22 cellular contexts compared by ENCODE assay signal in genomic region chr2:119419803-119420508, GRCh38. TPM values are rescaled to one million over a fixed set of nuclear protein-coding genes. Genes with fewer than 3 reads are reported as not detected.
"Had no signal": no experiment of that assay in that cellular context is flagged by ENCODE, and none has a peak within 500 bp of the region (broad histone marks: within the 10 kb centered on the region; RNA-seq: fewer than 3 reads in every experiment).

No MANE protein-coding gene starts in this region.

- H3K4me1 ChIP-seq: sigmoid colon, upper lobe of right lung had no signal

- H3K27me3 ChIP-seq: sigmoid colon, upper lobe of right lung had no signal

- ATAC-seq: activated CD8-positive, alpha-beta T cell treated with anti-CD3 and anti-CD28 coated beads, Interleukin-2, amount 10 ng/mL, durations not matched to agents 7 days and 5 days; esophagus mucosa; natural killer cell; T-cell; upper lobe of right lung had no signal

- H3K36me3 Mint-ChIP-seq: activated naive CD4-positive, alpha-beta T cell treated with anti-CD3 and anti-CD28 coated beads, Interleukin-2, amount 50 U/mL, for 24 hours; brain; natural killer cell; T-cell had no signal

- DNase-seq: activated CD4-positive, alpha-beta T cell treated with anti-CD3 and anti-CD28 coated beads, Interleukin-2, amount 10 ng/mL, durations not matched to agents 7 days and 5 days; activated CD4-positive, CD25-positive, alpha-beta regulatory T cell treated with anti-CD3 and anti-CD28 coated beads, Interleukin-2, amount 50 U/mL, for 72 hours; activated CD8-positive, alpha-beta T cell treated with anti-CD3 and anti-CD28 coated beads, Interleukin-2, amount 10 ng/mL, durations not matched to agents 7 days and 5 days; activated gamma-delta T cell treated with Interleukin-2 at 50 U/mL for 16 hours; anterior cingulate cortex; effector memory CD4-positive, alpha-beta T cell; foreskin melanocyte; glutamatergic neuron; hippocampal formation; mesenchymal stem cell; natural killer cell; sigmoid colon; stimulated activated CD4-positive, alpha-beta T cell treated with anti-CD3 and anti-CD28 coated beads, Interleukin-2, amount 100 ng/mL, for 48 hours; stimulated activated CD8-positive, alpha-beta memory T cell treated with anti-CD3 and anti-CD28 coated beads, Interleukin-4, amount 100 ng/mL, for 48 hours; stimulated activated naive CD4-positive, alpha-beta T cell; T-cell; upper lobe of right lung; WERI-Rb-1 had no signal

- H3K27ac Mint-ChIP-seq: activated CD4-positive, alpha-beta T cell treated with anti-CD3 and anti-CD28 coated beads, Interleukin-2, amount 10 ng/mL, durations not matched to agents 7 days and 5 days; activated CD8-positive, alpha-beta T cell treated with anti-CD3 and anti-CD28 coated beads, Interleukin-2, amount 10 ng/mL, durations not matched to agents 7 days and 5 days; activated naive CD4-positive, alpha-beta T cell treated with anti-CD3 and anti-CD28 coated beads, Interleukin-2, amount 50 U/mL, for 24 hours; activated T-helper 1 cell treated with anti-CD3 and anti-CD28 coated beads, Interleukin-12 subunit alpha, Interleukin-12 subunit beta, Interleukin-2, Interleukin-4 antibody, amounts not matched to agents 30 ng/mL and 10 ng/mL and 1 ng/mL, durations not matched to agents 14 hours and 24 hours and 36 hours; natural killer cell; T-cell had no signal

- H3K4me1 Mint-ChIP-seq: activated naive CD4-positive, alpha-beta T cell treated with anti-CD3 and anti-CD28 coated beads, Interleukin-2, amount 50 U/mL, for 24 hours; natural killer cell had no signal

- H3K9me3 Mint-ChIP-seq: activated naive CD4-positive, alpha-beta T cell treated with anti-CD3 and anti-CD28 coated beads, Interleukin-2, amount 50 U/mL, for 24 hours; activated T-helper 1 cell treated with anti-CD3 and anti-CD28 coated beads, Interleukin-12 subunit alpha, Interleukin-12 subunit beta, Interleukin-2, Interleukin-4 antibody, amounts not matched to agents 30 ng/mL and 10 ng/mL and 1 ng/mL, durations not matched to agents 14 hours and 24 hours and 36 hours; natural killer cell had no signal

- H3K36me3 ChIP-seq: sigmoid colon, upper lobe of right lung, WERI-Rb-1 had no signal

- H3K9me3 ChIP-seq: upper lobe of right lung had no signal

- H3K4me3 Mint-ChIP-seq: activated CD4-positive, alpha-beta T cell treated with anti-CD3 and anti-CD28 coated beads, Interleukin-2, amount 10 ng/mL, durations not matched to agents 7 days and 5 days; activated CD8-positive, alpha-beta T cell treated with anti-CD3 and anti-CD28 coated beads, Interleukin-2, amount 10 ng/mL, durations not matched to agents 7 days and 5 days; activated naive CD4-positive, alpha-beta T cell treated with anti-CD3 and anti-CD28 coated beads, Interleukin-2, amount 50 U/mL, for 24 hours; activated T-helper 1 cell treated with anti-CD3 and anti-CD28 coated beads, Interleukin-12 subunit alpha, Interleukin-12 subunit beta, Interleukin-2, Interleukin-4 antibody, amounts not matched to agents 30 ng/mL and 10 ng/mL and 1 ng/mL, durations not matched to agents 14 hours and 24 hours and 36 hours; brain; natural killer cell; T-cell had no signal

- H3K27ac ChIP-seq: sigmoid colon, upper lobe of right lung, WERI-Rb-1 had no signal

- H3K4me3 ChIP-seq: sigmoid colon, upper lobe of right lung had no signal

RNA-seq across cellular contexts. Expression of gene TMEM37, which starts 11.7 kb away (rescaled TPM):
- total RNA-seq: activated CD4-positive, alpha-beta T cell treated with anti-CD3 and anti-CD28 coated beads, Interleukin-2, amount 10 ng/mL, durations not matched to agents 7 days and 5 days; activated CD8-positive, alpha-beta T cell treated with anti-CD3 and anti-CD28 coated beads, Interleukin-2, amount 10 ng/mL, durations not matched to agents 7 days and 5 days; activated T-helper 1 cell treated with anti-CD3 and anti-CD28 coated beads, Interleukin-12 subunit alpha, Interleukin-12 subunit beta, Interleukin-2, Interleukin-4 antibody, amounts not matched to agents 30 ng/mL and 10 ng/mL and 1 ng/mL, durations not matched to agents 14 hours and 24 hours and 36 hours; natural killer cell had no signal
